ENCODE assay signal across 22 cellular contexts in the genomic region with DNA sequence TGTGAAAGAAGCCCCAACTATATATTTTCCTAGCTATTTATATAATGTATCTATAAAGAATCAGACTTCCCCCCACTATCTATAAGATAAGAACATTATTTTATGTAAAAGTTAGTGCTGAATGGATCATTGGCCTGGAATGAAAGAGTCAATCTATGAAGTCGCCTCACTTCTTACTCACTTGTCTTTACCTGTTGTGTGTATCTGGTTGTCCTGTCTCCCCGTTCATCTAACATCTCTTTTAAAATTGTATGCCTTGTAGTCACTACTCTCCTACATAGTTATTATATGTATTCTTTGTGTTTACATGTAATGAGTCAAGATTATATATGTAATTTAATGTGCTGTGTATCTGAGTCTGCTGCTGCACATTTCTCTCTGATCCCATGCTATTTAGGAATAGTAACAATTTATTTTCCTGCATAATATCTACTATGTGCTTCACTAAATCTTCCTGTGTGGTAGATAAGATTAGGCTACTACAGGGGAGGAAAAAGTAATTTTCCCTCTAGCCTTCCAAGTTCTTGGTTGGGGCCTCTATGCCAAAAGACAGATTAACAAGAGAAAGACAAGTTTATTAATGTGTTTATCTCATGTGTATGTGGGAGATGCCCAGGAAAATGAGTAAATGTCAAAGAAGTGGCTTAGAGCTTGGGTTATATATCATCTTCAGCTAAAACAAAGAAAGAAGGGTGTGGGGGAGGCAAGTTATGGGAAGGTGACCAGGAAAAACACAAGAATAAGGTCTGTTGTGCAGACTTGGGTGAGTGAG.
"Had no signal": no experiment of that assay in that cellular context is flagged by ENCODE, and none has a peak within 500 bp of the region (broad histone marks: within the 10 kb centered on the region; RNA-seq: fewer than 3 reads in every experiment).

No MANE protein-coding gene starts in this region.

- H3K4me3 ChIP-seq: hepatocyte, left lung, lower lobe of right lung, ovary, right atrium auricular region, right lobe of liver, smooth muscle cell, stomach, testis, thyroid gland, transverse colon, upper lobe of left lung, vagina had no signal

- ATAC-seq: left colon; left lung; lower lobe of right lung; natural killer cell treated with Interleukin-12 subunit alpha and Interleukin-12 subunit beta and Interleukin-15 and Interleukin-18, amount 100 ng/mL, for 72 hours; right lobe of liver; stimulated activated naive B cell treated with anti-CD40 and anti-IgM and Interleukin-4, amounts not matched to agents 10 μg/mL and 1 μg/mL and 100 μg/mL, for 72 hours; stimulated activated naive CD8-positive, alpha-beta T cell treated with anti-CD3 and anti-CD28 coated beads, Interleukin-15, Interleukin-2, amounts not matched to agents 100 U/mL and 50 U/mL, for 24 hours had no signal

- H3K4me2 ChIP-seq: hepatocyte, smooth muscle cell had no signal

- H2AFZ ChIP-seq: hepatocyte had no signal

- H3K4me1 ChIP-seq: left lung, lower lobe of right lung, right atrium auricular region, right lobe of liver, stomach, testis, thyroid gland, transverse colon, upper lobe of left lung, vagina had no signal

- H3K9me3 ChIP-seq: left lung, lower lobe of right lung, ovary, right atrium auricular region, right lobe of liver, stomach, testis, thyroid gland, transverse colon, upper lobe of left lung, vagina had no signal

- DNase-seq: kidney; left colon; left lung; lower lobe of right lung; mesendoderm; naive B cell; ovary; right lobe of liver; stimulated activated CD4-positive, alpha-beta T cell treated with anti-CD3 and anti-CD28 coated beads, Interleukin-1b, Interleukin-23, amount 100 ng/mL, for 48 hours; stimulated activated CD4-positive, alpha-beta T cell treated with anti-CD3 and anti-CD28 coated beads, Interleukin-2, amount 100 ng/mL, for 48 hours; stimulated activated naive B cell treated with anti-CD40 and anti-IgM and Interleukin-4, amounts not matched to agents 10 μg/mL and 1 μg/mL and 100 μg/mL, for 72 hours; stimulated activated naive CD8-positive, alpha-beta T cell treated with anti-CD3 and anti-CD28 coated beads, Interleukin-15, Interleukin-2, amounts not matched to agents 100 U/mL and 50 U/mL, for 24 hours; stomach; testis; thyroid gland; transverse colon; upper lobe of left lung had no signal

- H3K27me3 ChIP-seq: hepatocyte, left lung, ovary, right atrium auricular region, right lobe of liver, stomach, testis, thyroid gland, transverse colon, upper lobe of left lung, vagina had no signal

- H3K79me2 ChIP-seq: hepatocyte had no signal

- H3K36me3 ChIP-seq: left lung, lower lobe of right lung, ovary, right atrium auricular region, right lobe of liver, stomach, thyroid gland, transverse colon, upper lobe of left lung, vagina had no signal

- H3K27ac ChIP-seq: hepatocyte, left lung, lower lobe of right lung, ovary, right atrium auricular region, right lobe of liver, stomach, testis, thyroid gland, transverse colon, upper lobe of left lung, vagina had no signal
